Comparison of ENCODE assay signal across 8 cellular contexts in genomic region chr6:149031545-149032317, GRCh38.
DNase-seq lines count a peak whose midpoint lies in the region; ATAC-seq and TF ChIP-seq lines count a peak whose summit lies in the region.

No MANE protein-coding gene starts in this region.

- TF ChIP-seq CTCF in Calu3 (IDR thresholded peaks at IDR 0.05; ENCODE audit: unreplicated experiment) (no peak), fibroblast of mammary gland (conservative IDR thresholded peaks at IDR 0.05; ENCODE audit: control insufficient read depth, insufficient read depth, low read depth, low read length) (no peak)

- H3K4me3 Mint-ChIP-seq in Calu3 (ENCODE audit: low read depth, unreplicated experiment): no peak overlapping the region
- peak overlapping the region; percentile 90 for H3K4me3 Mint-ChIP-seq in activated CD4-positive, alpha-beta T cell treated with anti-CD3 and anti-CD28 coated beads, Interleukin-2, amount 10 ng/mL, durations not matched to agents 24 days and 14 days
- H3K4me3 Mint-ChIP-seq in stimulated activated effector memory CD8-positive, alpha-beta T cell treated with anti-CD3 and anti-CD28 coated beads, Interleukin-12 subunit alpha, Interleukin-12 subunit beta, amount 100 ng/mL, for 72 hours: peak overlapping the region; percentile 93

- CTCF ChIA-PET in Calu3 (lab: Charles Lee): no interaction called here

- ATAC-seq in HG03135 (IDR thresholded peaks at IDR 0.05; ENCODE audit: unreplicated experiment): peak; percentile 5
- ATAC-seq in stimulated activated effector memory CD8-positive, alpha-beta T cell treated with anti-CD3 and anti-CD28 coated beads, Interleukin-12 subunit alpha, Interleukin-12 subunit beta, amount 100 ng/mL, for 72 hours: peak; percentile 82

- no peaks in the 10 kb centered on the region for H3K27me3 Mint-ChIP-seq in Calu3 (ENCODE audit: unreplicated experiment)
- H3K27me3 Mint-ChIP-seq in activated CD4-positive, alpha-beta T cell treated with anti-CD3 and anti-CD28 coated beads, Interleukin-2, amount 10 ng/mL, durations not matched to agents 24 days and 14 days: no peaks in the 10 kb centered on the region

- DNase-seq in Calu3 (peak; percentile 34), fibroblast of mammary gland (ENCODE audit: low read depth) (peak; percentile 91), DMS 273 treated with DMSO at 0.1 percent for 48 hours (lab: John Stamatoyannopoulos, UW) (no peak), SKM-1 treated with dmso at 0.1 percent for 144 hours (lab: John Stamatoyannopoulos, UW; ENCODE audit: unreplicated experiment) (no peak), NCI-H1417 (lab: John Stamatoyannopoulos, UW) (no peak)
- DNase-seq in activated CD4-positive, alpha-beta T cell treated with anti-CD3 and anti-CD28 coated beads, Interleukin-2, amount 10 ng/mL, durations not matched to agents 24 days and 14 days: peak; percentile 74
- DNase-seq in stimulated activated effector memory CD8-positive, alpha-beta T cell treated with anti-CD3 and anti-CD28 coated beads, Interleukin-12 subunit alpha, Interleukin-12 subunit beta, amount 100 ng/mL, for 72 hours (ENCODE audit: low spot score in 2 of 2): peak; percentile 50 to 86

- BruUV-seq in Calu3 (replicated peaks; lab: Mats Ljungman, UMichigan): no TSS peak

- peak overlapping the region; percentile 19 for H3K4me3 ChIP-seq in fibroblast of mammary gland (ENCODE audit: control insufficient read depth, low read depth, low read length)

- H3K27ac Mint-ChIP-seq in Calu3 (ENCODE audit: unreplicated experiment): no peak overlapping the region
- H3K27ac Mint-ChIP-seq in activated CD4-positive, alpha-beta T cell treated with anti-CD3 and anti-CD28 coated beads, Interleukin-2, amount 10 ng/mL, durations not matched to agents 24 days and 14 days: peak overlapping the region; percentile 98
- H3K27ac Mint-ChIP-seq in stimulated activated effector memory CD8-positive, alpha-beta T cell treated with anti-CD3 and anti-CD28 coated beads, Interleukin-12 subunit alpha, Interleukin-12 subunit beta, amount 100 ng/mL, for 72 hours: peak overlapping the region; percentile 99

- peaks cover 22% of the 10 kb centered on the region for H3K4me1 Mint-ChIP-seq in Calu3 (ENCODE audit: low read depth, unreplicated experiment)
- H3K4me1 Mint-ChIP-seq in activated CD4-positive, alpha-beta T cell treated with anti-CD3 and anti-CD28 coated beads, Interleukin-2, amount 10 ng/mL, durations not matched to agents 24 days and 14 days: peaks cover 74% of the 10 kb centered on the region
- peaks cover 61% of the 10 kb centered on the region for H3K4me1 Mint-ChIP-seq in stimulated activated effector memory CD8-positive, alpha-beta T cell treated with anti-CD3 and anti-CD28 coated beads, Interleukin-12 subunit alpha, Interleukin-12 subunit beta, amount 100 ng/mL, for 72 hours

- intact Hi-C loops in Calu3 (cut with micrococcal nuclease; ENCODE audit: unreplicated experiment): no loop called here
- intact Hi-C loops in activated CD4-positive, alpha-beta T cell treated with anti-CD3 and anti-CD28 coated beads, Interleukin-2, amount 10 ng/mL, durations not matched to agents 24 days and 14 days (cut with micrococcal nuclease): loop anchor here (1.0 to 5.0 kb wide), 8 partner anchors 29 to 1749 kb away; no protein-coding TSS in a partner anchor

- H3K9me3 Mint-ChIP-seq in Calu3 (ENCODE audit: low read depth, unreplicated experiment): no peaks in the 10 kb centered on the region
- peaks cover 6% of the 10 kb centered on the region for H3K9me3 Mint-ChIP-seq in activated CD4-positive, alpha-beta T cell treated with anti-CD3 and anti-CD28 coated beads, Interleukin-2, amount 10 ng/mL, durations not matched to agents 24 days and 14 days
- H3K9me3 Mint-ChIP-seq in stimulated activated effector memory CD8-positive, alpha-beta T cell treated with anti-CD3 and anti-CD28 coated beads, Interleukin-12 subunit alpha, Interleukin-12 subunit beta, amount 100 ng/mL, for 72 hours: no peaks in the 10 kb centered on the region

- H3K36me3 Mint-ChIP-seq in Calu3 (ENCODE audit: insufficient read depth, unreplicated experiment): no peaks in the 10 kb centered on the region
- peaks cover 11% of the 10 kb centered on the region for H3K36me3 Mint-ChIP-seq in activated CD4-positive, alpha-beta T cell treated with anti-CD3 and anti-CD28 coated beads, Interleukin-2, amount 10 ng/mL, durations not matched to agents 24 days and 14 days (ENCODE audit: low read depth)
- peaks cover 57% of the 10 kb centered on the region for H3K36me3 Mint-ChIP-seq in stimulated activated effector memory CD8-positive, alpha-beta T cell treated with anti-CD3 and anti-CD28 coated beads, Interleukin-12 subunit alpha, Interleukin-12 subunit beta, amount 100 ng/mL, for 72 hours

Comparison
In these comparisons a context has a peak if more than half of its experiments do, and no peak if none do; other contexts are left out.
1. DNase-seq: peak in Calu3 (single experiment), activated CD4-positive, alpha-beta T cell treated with anti-CD3 and anti-CD28 coated beads, Interleukin-2, amount 10 ng/mL, durations not matched to agents 24 days and 14 days (single experiment), fibroblast of mammary gland (single experiment) and stimulated activated effector memory CD8-positive, alpha-beta T cell treated with anti-CD3 and anti-CD28 coated beads, Interleukin-12 subunit alpha, Interleukin-12 subunit beta, amount 100 ng/mL, for 72 hours (2 of 2); none in DMS 273 treated with DMSO at 0.1 percent for 48 hours (single experiment), SKM-1 treated with dmso at 0.1 percent for 144 hours (single experiment) and NCI-H1417 (0 of 3).